ENCODE assay signal across 8 cellular contexts in the genomic region with DNA sequence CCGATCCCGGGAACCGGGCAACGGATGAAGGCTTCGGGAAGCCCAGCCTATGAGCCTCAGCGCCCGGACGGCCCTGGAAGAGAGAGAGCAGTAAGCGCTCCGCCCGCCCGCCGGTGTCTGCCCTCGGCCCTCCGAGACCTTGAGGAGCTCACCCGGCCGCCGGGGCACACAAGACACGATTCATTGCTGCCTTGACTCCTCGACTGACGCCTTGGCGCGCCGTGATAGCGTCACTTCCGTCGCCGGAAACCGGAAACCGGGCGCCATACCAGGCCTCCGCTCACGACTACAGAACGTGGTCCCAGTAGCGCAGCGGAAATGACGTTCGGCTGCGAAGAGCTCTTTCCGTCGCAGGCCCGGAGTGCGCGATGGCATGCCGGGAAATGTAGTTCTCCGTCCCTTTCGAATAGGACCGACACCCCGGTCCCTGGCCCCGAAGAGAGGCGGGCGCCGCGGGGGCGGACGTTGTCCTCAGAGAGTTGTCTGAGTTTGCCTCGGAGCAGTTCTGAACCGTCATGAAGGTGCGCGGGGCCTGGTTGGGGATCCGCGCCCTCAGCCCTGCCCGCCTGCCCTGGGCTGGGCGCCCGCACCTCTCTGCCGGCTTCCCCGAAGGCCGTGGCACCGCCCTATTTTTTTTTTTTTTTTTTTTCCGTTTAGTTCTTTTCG. TPM values are rescaled to one million over a fixed set of nuclear protein-coding genes. Genes with fewer than 3 reads are reported as not detected.
A peak's percentile ranks its signal among the peaks of the same experiment; 100 is the strongest.
DNase-seq lines count a peak whose midpoint lies in the region; ATAC-seq, FAIRE-seq and TF ChIP-seq lines count a peak whose summit lies in the region.

Gene UQCC4, minus strand, starts transcription at position 208 of the 666 bp plus-strand sequence. Its CDS starts 24 bp downstream, at position 184.

- peaks cover 38% of the 10 kb centered on the region for H3K4me1 ChIP-seq in left ventricle myocardium inferior
- peaks cover 8% of the 10 kb centered on the region for H3K4me1 ChIP-seq in prostate gland (replicated peaks)

- H3K9me3 Mint-ChIP-seq in T-helper 1 cell treated with Interleukin-12 subunit alpha and Interleukin-12 subunit beta and Interleukin-4 antibody, amounts not matched to agents 30 μg/mL and 1 μg/mL, for 36 hours, result no peaks in the 10 kb centered on the region

- H3K27ac ChIP-seq in left ventricle myocardium inferior (replicated peaks) (peak within 1 kb of the TSS; percentile 97), prostate gland (peak within 1 kb of the TSS; percentile 93 to 95)

- H3K4me3 ChIP-seq in left ventricle myocardium inferior, result peak within 1 kb of the TSS; percentile 80
- H3K4me3 ChIP-seq in prostate gland, result peak within 1 kb of the TSS; percentile 94 to 95

- no peak for TF ChIP-seq CTCF in GM13977 (IDR thresholded peaks at IDR 0.05; ENCODE audit: extremely low read depth, insufficient read depth, missing control alignments)
- TF ChIP-seq CTCF in left ventricle myocardium inferior (IDR thresholded peaks at IDR 0.05; ENCODE audit: borderline replicate concordance), result no peak
- no peak for TF ChIP-seq CTCF in prostate gland (IDR thresholded peaks at IDR 0.05)

- DNase-seq in GM13977 (ENCODE audit: low spot score) (peak; percentile 99), NCI-H1694 (lab: John Stamatoyannopoulos, UW) (peak; percentile 95), amygdala (lab: John Stamatoyannopoulos, UW) (peak; percentile 87 to 100 (median 97)), left ventricle myocardium inferior (peak; percentile 99), prostate gland (ENCODE audit: low spot score) (peak; percentile 99), urothelium cell line (ENCODE audit: low spot score) (peak; percentile 99)

- FAIRE-seq in urothelium cell line (lab: Jason Lieb, UNC), result peak; percentile 62

- under 1% methylated on average over 59 of the region's 71 CpGs for WGBS in prostate gland

- in situ Hi-C loops in GM13977 (cut with MboI; ENCODE audit: low pct_unique_long_range_greater_than_20kb, low sequenced_read_pairs, unreplicated experiment), result no loop called here

- H3K36me3 ChIP-seq in left ventricle myocardium inferior (peaks cover 7% of the 10 kb centered on the region), prostate gland (no peaks in the 10 kb centered on the region)

- H3K9me3 ChIP-seq in left ventricle myocardium inferior (replicated peaks) (no peaks in the 10 kb centered on the region), prostate gland (no peaks in the 10 kb centered on the region)

- peak; percentile 45 for TF ChIP-seq POLR2A in prostate gland (IDR thresholded peaks at IDR 0.05)

- H3K27ac Mint-ChIP-seq in T-helper 1 cell treated with Interleukin-12 subunit alpha and Interleukin-12 subunit beta and Interleukin-4 antibody, amounts not matched to agents 30 μg/mL and 1 μg/mL, for 36 hours, result peak within 1 kb of the TSS; percentile 99

- H3K27me3 ChIP-seq in left ventricle myocardium inferior (ENCODE audit: low read depth) (no peaks in the 10 kb centered on the region), prostate gland (replicated peaks; ENCODE audit: insufficient read depth) (no peaks in the 10 kb centered on the region)

- intact Hi-C loops in left ventricle myocardium inferior (cut with micrococcal nuclease), result no loop called here
- intact Hi-C loops in prostate gland (cut with DNase I), result loop anchor here (5.0 kb wide), 1 partner anchor 113 kb away; the partner anchor contains the start of gene UBE2I

- H3K36me3 Mint-ChIP-seq in T-helper 1 cell treated with Interleukin-12 subunit alpha and Interleukin-12 subunit beta and Interleukin-4 antibody, amounts not matched to agents 30 μg/mL and 1 μg/mL, for 36 hours (ENCODE audit: low read depth), result peaks cover 5% of the 10 kb centered on the region

- peak; percentile 94 for ATAC-seq in HG02884 (IDR thresholded peaks at IDR 0.05; ENCODE audit: unreplicated experiment)

- H3K4me1 Mint-ChIP-seq in T-helper 1 cell treated with Interleukin-12 subunit alpha and Interleukin-12 subunit beta and Interleukin-4 antibody, amounts not matched to agents 30 μg/mL and 1 μg/mL, for 36 hours (ENCODE audit: low read depth), result peaks cover 12% of the 10 kb centered on the region

- H3K4me3 Mint-ChIP-seq in T-helper 1 cell treated with Interleukin-12 subunit alpha and Interleukin-12 subunit beta and Interleukin-4 antibody, amounts not matched to agents 30 μg/mL and 1 μg/mL, for 36 hours, result peak within 1 kb of the TSS; percentile 88

- no peaks in the 10 kb centered on the region for H3K27me3 Mint-ChIP-seq in T-helper 1 cell treated with Interleukin-12 subunit alpha and Interleukin-12 subunit beta and Interleukin-4 antibody, amounts not matched to agents 30 μg/mL and 1 μg/mL, for 36 hours (ENCODE audit: low read depth)

RNA-seq across cellular contexts. Expression of gene UQCC4, which starts in this region (rescaled TPM):
- total RNA-seq in left ventricle myocardium inferior, result 13.6 TPM
- 10 to 100 TPM; 12.3 to 24.0 TPM for total RNA-seq in prostate gland

Comparison
In these comparisons a context has a peak if more than half of its experiments do, and no peak if none do; other contexts are left out.
1. Peak in every context shown above with its lines: DNase-seq, ATAC-seq, H3K4me3 ChIP-seq and H3K27ac ChIP-seq.